1 cellular context compared by ENCODE assay signal in the genomic region with DNA sequence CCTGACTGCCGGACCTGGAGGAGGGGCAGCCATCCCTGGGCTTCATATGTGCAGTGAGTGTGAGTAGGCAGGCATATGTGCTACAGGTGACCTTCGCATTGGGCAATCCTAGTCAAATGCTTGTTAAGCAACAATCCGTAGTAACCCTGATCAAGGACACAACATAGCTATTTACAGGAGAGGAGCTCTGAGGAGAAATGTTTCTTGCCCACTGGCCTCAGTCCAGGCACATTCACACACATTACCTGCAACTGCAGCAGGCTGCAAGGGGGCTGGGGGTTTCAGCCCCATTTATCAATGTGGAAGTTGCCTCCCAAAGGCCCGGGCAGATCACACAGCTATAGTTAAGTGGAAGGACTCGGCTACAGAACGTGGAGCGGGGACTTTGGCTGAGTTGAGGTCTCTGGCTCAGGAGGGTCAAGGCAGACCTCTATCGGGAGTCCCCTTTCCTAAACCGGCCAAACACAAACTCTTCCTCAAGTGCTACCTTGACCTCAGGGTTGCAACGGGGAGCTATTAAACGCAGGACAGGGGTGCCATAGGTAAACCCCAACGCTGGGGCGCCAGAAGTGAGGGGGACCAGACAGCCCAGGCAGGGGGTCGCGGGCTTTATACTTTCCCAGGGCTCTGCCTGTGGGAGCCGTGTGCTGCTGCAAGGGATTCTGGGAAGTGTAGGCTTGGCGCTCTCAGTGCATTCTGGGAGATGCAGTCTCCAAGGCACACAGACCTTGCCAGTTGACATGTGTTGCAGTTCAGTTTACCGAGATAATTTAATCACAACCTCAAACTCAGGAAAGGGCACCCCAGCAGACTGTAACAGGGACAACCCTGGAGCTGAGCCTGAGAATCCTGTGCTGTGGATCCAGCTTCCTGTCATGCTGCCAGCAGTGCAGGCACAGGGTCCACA.
A peak's percentile ranks its signal among the peaks of the same experiment; 100 is the strongest.
TF ChIP-seq lines count a peak whose summit lies in the region.

No MANE protein-coding gene starts in this region.

TF ChIP-seq in HepG2, 621 proteins besides CTCF, POLR2A, EP300 and RAD21 (continued from another document and continues in another):
- no peak for TF ChIP-seq ZNF674 (CRISPR knock-in tag; IDR thresholded peaks at IDR 0.05; ENCODE audit: low read depth)
- TF ChIP-seq, protein P1, sequence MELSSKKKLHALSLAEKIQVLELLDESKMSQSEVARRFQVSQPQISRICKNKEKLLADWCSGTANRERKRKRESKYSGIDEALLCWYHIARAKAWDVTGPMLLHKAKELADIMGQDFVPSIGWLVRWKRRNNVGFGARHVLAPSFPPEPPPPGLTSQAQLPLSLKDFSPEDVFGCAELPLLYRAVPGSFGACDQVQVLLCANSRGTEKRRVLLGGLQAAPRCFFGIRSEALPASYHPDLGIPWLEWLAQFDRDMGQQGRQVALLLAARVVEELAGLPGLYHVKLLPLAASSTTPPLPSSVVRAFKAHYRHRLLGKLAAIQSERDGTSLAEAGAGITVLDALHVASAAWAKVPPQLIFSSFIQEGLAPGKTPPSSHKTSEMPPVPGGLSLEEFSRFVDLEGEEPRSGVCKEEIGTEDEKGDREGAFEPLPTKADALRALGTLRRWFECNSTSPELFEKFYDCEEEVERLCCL (CRISPR knock-in tag; IDR thresholded peaks at IDR 0.05; ENCODE audit: borderline replicate concordance): no peak; the same call in 1 of the 2 replicates
- peak; percentile 88 for TF ChIP-seq ZEB1 (IDR thresholded peaks at IDR 0.05; ENCODE audit: insufficient replicate concordance, low read depth)
- TF ChIP-seq THYN1 (CRISPR knock-in tag; IDR thresholded peaks at IDR 0.05; ENCODE audit: borderline replicate concordance, low read depth): no peak
- TF ChIP-seq, protein P2, sequence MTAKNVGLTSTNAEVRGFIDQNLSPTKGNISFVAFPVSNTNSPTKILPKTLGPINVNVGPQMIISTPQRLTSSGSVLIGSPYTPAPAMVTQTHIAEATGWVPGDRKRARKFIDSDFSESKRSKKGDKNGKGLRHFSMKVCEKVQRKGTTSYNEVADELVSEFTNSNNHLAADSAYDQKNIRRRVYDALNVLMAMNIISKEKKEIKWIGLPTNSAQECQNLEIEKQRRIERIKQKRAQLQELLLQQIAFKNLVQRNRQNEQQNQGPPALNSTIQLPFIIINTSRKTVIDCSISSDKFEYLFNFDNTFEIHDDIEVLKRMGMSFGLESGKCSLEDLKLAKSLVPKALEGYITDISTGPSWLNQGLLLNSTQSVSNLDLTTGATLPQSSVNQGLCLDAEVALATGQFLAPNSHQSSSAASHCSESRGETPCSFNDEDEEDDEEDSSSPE (CRISPR knock-in tag; IDR thresholded peaks at IDR 0.05): peak; percentile 25; the same call in 1 of the 2 replicates
- TF ChIP-seq SMAD9 (CRISPR knock-in tag; IDR thresholded peaks at IDR 0.05): 0 out of 2 replicates have a peak, but pooled peaks have one; percentile 56
- TF ChIP-seq MTF2 (CRISPR knock-in tag; IDR thresholded peaks at IDR 0.05; ENCODE audit: borderline replicate concordance): peak; percentile 15; the same call in 1 of the 2 replicates
- peak; percentile 97 for TF ChIP-seq ESRRA (CRISPR knock-in tag; IDR thresholded peaks at IDR 0.05; ENCODE audit: low read depth)
- TF ChIP-seq, protein P3, sequence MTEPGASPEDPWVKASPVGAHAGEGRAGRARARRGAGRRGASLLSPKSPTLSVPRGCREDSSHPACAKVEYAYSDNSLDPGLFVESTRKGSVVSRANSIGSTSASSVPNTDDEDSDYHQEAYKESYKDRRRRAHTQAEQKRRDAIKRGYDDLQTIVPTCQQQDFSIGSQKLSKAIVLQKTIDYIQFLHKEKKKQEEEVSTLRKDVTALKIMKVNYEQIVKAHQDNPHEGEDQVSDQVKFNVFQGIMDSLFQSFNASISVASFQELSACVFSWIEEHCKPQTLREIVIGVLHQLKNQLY (CRISPR knock-in tag; IDR thresholded peaks at IDR 0.05): peak; percentile 92
- TF ChIP-seq MAFF (IDR thresholded peaks at IDR 0.05; ENCODE audit: low read depth, low read length): 0 out of 2 replicates have a peak, but pooled peaks have one; percentile 24
- TF ChIP-seq, protein P4, sequence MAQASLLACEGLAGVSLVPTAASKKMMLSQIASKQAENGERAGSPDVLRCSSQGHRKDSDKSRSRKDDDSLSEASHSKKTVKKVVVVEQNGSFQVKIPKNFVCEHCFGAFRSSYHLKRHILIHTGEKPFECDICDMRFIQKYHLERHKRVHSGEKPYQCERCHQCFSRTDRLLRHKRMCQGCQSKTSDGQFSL (CRISPR knock-in tag; IDR thresholded peaks at IDR 0.05): 0 out of 2 replicates have a peak, but pooled peaks have one; percentile 41
- TF ChIP-seq ZNF224 (CRISPR knock-in tag; IDR thresholded peaks at IDR 0.05): peak; percentile 52; the same call in 1 of the 2 replicates
- TF ChIP-seq, protein P5, sequence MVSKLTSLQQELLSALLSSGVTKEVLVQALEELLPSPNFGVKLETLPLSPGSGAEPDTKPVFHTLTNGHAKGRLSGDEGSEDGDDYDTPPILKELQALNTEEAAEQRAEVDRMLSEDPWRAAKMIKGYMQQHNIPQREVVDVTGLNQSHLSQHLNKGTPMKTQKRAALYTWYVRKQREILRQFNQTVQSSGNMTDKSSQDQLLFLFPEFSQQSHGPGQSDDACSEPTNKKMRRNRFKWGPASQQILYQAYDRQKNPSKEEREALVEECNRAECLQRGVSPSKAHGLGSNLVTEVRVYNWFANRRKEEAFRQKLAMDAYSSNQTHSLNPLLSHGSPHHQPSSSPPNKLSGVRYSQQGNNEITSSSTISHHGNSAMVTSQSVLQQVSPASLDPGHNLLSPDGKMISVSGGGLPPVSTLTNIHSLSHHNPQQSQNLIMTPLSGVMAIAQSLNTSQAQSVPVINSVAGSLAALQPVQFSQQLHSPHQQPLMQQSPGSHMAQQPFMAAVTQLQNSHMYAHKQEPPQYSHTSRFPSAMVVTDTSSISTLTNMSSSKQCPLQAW (CRISPR knock-in tag; IDR thresholded peaks at IDR 0.05): peak; percentile 97
- TF ChIP-seq ZNF296 (CRISPR knock-in tag; conservative IDR thresholded peaks at IDR 0.05): 0 out of 2 replicates have a peak, but pooled peaks have one; percentile 71
- TF ChIP-seq, protein P6, sequence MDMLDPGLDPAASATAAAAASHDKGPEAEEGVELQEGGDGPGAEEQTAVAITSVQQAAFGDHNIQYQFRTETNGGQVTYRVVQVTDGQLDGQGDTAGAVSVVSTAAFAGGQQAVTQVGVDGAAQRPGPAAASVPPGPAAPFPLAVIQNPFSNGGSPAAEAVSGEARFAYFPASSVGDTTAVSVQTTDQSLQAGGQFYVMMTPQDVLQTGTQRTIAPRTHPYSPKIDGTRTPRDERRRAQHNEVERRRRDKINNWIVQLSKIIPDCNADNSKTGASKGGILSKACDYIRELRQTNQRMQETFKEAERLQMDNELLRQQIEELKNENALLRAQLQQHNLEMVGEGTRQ (IDR thresholded peaks at IDR 0.05; ENCODE audit: low read depth, low read length): no peak
- TF ChIP-seq, protein P6 (CRISPR knock-in tag; IDR thresholded peaks at IDR 0.05; ENCODE audit: borderline replicate concordance): 0 out of 2 replicates have a peak, but pooled peaks have one; percentile 43
- TF ChIP-seq, protein P7, sequence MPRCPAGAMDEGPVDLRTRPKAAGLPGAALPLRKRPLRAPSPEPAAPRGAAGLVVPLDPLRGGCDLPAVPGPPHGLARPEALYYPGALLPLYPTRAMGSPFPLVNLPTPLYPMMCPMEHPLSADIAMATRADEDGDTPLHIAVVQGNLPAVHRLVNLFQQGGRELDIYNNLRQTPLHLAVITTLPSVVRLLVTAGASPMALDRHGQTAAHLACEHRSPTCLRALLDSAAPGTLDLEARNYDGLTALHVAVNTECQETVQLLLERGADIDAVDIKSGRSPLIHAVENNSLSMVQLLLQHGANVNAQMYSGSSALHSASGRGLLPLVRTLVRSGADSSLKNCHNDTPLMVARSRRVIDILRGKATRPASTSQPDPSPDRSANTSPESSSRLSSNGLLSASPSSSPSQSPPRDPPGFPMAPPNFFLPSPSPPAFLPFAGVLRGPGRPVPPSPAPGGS (CRISPR knock-in tag; IDR thresholded peaks at IDR 0.05): peak; percentile 77
- TF ChIP-seq, protein P8, sequence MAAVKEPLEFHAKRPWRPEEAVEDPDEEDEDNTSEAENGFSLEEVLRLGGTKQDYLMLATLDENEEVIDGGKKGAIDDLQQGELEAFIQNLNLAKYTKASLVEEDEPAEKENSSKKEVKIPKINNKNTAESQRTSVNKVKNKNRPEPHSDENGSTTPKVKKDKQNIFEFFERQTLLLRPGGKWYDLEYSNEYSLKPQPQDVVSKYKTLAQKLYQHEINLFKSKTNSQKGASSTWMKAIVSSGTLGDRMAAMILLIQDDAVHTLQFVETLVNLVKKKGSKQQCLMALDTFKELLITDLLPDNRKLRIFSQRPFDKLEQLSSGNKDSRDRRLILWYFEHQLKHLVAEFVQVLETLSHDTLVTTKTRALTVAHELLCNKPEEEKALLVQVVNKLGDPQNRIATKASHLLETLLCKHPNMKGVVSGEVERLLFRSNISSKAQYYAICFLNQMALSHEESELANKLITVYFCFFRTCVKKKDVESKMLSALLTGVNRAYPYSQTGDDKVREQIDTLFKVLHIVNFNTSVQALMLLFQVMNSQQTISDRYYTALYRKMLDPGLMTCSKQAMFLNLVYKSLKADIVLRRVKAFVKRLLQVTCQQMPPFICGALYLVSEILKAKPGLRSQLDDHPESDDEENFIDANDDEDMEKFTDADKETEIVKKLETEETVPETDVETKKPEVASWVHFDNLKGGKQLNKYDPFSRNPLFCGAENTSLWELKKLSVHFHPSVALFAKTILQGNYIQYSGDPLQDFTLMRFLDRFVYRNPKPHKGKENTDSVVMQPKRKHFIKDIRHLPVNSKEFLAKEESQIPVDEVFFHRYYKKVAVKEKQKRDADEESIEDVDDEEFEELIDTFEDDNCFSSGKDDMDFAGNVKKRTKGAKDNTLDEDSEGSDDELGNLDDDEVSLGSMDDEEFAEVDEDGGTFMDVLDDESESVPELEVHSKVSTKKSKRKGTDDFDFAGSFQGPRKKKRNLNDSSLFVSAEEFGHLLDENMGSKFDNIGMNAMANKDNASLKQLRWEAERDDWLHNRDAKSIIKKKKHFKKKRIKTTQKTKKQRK (IDR thresholded peaks at IDR 0.05; ENCODE audit: low read length): no peak
- TF ChIP-seq ZNF331 (CRISPR knock-in tag; IDR thresholded peaks at IDR 0.05): peak; percentile 98
- TF ChIP-seq ZBTB38 (CRISPR knock-in tag; IDR thresholded peaks at IDR 0.05): no peak; the same call in none of the 2 replicates
- TF ChIP-seq, protein P9, sequence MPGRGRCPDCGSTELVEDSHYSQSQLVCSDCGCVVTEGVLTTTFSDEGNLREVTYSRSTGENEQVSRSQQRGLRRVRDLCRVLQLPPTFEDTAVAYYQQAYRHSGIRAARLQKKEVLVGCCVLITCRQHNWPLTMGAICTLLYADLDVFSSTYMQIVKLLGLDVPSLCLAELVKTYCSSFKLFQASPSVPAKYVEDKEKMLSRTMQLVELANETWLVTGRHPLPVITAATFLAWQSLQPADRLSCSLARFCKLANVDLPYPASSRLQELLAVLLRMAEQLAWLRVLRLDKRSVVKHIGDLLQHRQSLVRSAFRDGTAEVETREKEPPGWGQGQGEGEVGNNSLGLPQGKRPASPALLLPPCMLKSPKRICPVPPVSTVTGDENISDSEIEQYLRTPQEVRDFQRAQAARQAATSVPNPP (CRISPR knock-in tag; IDR thresholded peaks at IDR 0.05): peak; percentile 91
- peak; percentile 86 for TF ChIP-seq FOXK1 (CRISPR knock-in tag; IDR thresholded peaks at IDR 0.05; ENCODE audit: borderline replicate concordance, low read depth)
- TF ChIP-seq ATAD3A (CRISPR knock-in tag; IDR thresholded peaks at IDR 0.05): no peak
- TF ChIP-seq, protein P10, sequence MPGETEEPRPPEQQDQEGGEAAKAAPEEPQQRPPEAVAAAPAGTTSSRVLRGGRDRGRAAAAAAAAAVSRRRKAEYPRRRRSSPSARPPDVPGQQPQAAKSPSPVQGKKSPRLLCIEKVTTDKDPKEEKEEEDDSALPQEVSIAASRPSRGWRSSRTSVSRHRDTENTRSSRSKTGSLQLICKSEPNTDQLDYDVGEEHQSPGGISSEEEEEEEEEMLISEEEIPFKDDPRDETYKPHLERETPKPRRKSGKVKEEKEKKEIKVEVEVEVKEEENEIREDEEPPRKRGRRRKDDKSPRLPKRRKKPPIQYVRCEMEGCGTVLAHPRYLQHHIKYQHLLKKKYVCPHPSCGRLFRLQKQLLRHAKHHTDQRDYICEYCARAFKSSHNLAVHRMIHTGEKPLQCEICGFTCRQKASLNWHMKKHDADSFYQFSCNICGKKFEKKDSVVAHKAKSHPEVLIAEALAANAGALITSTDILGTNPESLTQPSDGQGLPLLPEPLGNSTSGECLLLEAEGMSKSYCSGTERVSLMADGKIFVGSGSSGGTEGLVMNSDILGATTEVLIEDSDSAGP (CRISPR knock-in tag; IDR thresholded peaks at IDR 0.05; ENCODE audit: borderline replicate concordance): peak; percentile 88
- no peak; the same call in 1 of the 2 replicates for TF ChIP-seq ZNF230 (CRISPR knock-in tag; IDR thresholded peaks at IDR 0.05)
- TF ChIP-seq, protein P11, sequence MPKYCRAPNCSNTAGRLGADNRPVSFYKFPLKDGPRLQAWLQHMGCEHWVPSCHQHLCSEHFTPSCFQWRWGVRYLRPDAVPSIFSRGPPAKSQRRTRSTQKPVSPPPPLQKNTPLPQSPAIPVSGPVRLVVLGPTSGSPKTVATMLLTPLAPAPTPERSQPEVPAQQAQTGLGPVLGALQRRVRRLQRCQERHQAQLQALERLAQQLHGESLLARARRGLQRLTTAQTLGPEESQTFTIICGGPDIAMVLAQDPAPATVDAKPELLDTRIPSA (CRISPR knock-in tag; IDR thresholded peaks at IDR 0.05; ENCODE audit: borderline replicate concordance): no peak
- no peak for TF ChIP-seq TCF7L2 (IDR thresholded peaks at IDR 0.05; ENCODE audit: low read depth, low read length)
- peak; percentile 88 for TF ChIP-seq ZC3H13 (CRISPR knock-in tag; IDR thresholded peaks at IDR 0.05)
- TF ChIP-seq ZNF510 (CRISPR knock-in tag; IDR thresholded peaks at IDR 0.05; ENCODE audit: low read depth): 0 out of 2 replicates have a peak, but pooled peaks have one; percentile 10
- TF ChIP-seq, protein P12, sequence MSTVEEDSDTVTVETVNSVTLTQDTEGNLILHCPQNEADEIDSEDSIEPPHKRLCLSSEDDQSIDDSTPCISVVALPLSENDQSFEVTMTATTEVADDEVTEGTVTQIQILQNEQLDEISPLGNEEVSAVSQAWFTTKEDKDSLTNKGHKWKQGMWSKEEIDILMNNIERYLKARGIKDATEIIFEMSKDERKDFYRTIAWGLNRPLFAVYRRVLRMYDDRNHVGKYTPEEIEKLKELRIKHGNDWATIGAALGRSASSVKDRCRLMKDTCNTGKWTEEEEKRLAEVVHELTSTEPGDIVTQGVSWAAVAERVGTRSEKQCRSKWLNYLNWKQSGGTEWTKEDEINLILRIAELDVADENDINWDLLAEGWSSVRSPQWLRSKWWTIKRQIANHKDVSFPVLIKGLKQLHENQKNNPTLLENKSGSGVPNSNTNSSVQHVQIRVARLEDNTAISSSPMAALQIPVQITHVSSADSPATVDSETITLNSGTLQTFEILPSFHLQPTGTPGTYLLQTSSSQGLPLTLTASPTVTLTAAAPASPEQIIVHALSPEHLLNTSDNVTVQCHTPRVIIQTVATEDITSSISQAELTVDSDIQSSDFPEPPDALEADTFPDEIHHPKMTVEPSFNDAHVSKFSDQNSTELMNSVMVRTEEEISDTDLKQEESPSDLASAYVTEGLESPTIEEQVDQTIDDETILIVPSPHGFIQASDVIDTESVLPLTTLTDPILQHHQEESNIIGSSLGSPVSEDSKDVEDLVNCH (CRISPR knock-in tag; IDR thresholded peaks at IDR 0.05): no peak
- no peak; the same call in 1 of the 2 replicates for TF ChIP-seq ZSCAN31 (CRISPR knock-in tag; IDR thresholded peaks at IDR 0.05; ENCODE audit: low read depth)
- TF ChIP-seq ZFP36L1 (CRISPR knock-in tag; IDR thresholded peaks at IDR 0.05): peak; percentile 88; the same call in 1 of the 2 replicates
- TF ChIP-seq ZNF781 (CRISPR knock-in tag; IDR thresholded peaks at IDR 0.05; ENCODE audit: borderline replicate concordance, not compliant biosample characterization): no peak
